Comparison of ENCODE assay signal across 29 cellular contexts in the genomic region with DNA sequence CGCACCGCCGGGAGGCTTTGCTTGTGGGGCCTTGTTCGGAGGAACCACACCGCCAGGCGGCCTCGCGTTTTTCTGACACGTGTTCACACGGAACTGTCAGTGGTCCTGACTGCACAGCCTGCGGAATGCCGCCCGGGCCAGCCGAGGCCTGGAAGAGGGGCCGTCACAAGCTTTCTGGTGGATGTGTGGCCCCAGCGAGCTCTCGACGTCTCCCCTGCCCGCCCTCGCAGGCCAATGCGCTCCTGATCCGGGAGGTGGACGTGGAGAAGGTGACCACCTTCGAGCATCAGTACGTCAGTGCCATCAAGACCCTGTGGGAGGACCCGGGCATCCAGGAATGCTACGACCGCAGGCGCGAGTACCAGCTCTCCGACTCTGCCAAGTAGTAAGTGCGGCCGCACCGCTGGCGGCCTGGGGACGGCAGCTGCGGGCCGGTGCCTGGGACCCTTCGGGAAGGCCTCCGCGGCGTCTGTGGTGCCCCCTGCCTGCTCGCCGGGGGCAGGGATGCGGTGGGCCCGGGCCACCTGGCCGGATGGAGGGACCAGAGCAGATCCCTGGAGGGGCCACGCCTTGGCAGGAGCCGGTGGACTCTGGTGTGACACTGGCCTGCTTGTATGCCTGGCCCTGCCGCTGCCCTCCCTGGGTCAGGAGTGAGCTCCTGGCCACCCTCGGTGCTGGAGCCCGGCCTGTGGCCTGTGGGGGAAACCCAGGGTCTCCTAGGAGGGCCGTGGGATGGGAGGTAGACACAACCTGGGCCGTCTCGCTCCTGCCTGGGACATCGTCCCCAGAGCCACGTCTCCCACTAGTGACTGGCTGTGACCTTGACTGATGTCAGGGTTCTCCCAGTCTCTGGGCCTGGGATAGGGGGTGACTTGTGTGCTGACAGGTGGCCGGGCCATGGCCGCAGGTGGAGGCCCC. TPM values are rescaled to one million over a fixed set of nuclear protein-coding genes. Genes with fewer than 3 reads are reported as not detected.
"Had no signal": no experiment of that assay in that cellular context is flagged by ENCODE, and none has a peak within 500 bp of the region (broad histone marks: within the 10 kb centered on the region; RNA-seq: fewer than 3 reads in every experiment).

No MANE protein-coding gene starts in this region.

- H3K9me3 ChIP-seq: ascending aorta, gastroesophageal sphincter, left lung, pancreas, prostate gland, stomach, tibial nerve had no signal

- H3K4me3 ChIP-seq: ascending aorta, gastroesophageal sphincter, left lung, pancreas, prostate gland, stomach, tibial nerve had no signal

- H3K27ac ChIP-seq: ascending aorta, left lung, pancreas, prostate gland, stomach, tibial nerve, VCaP had no signal

- FAIRE-seq: endothelial cell of umbilical vein, pancreas, TTC549 had no signal

- ATAC-seq: gastroesophageal sphincter; left lung; pancreas; stimulated activated naive B cell treated with anti-CD40 and anti-IgM and Interleukin-4, amounts not matched to agents 10 μg/mL and 1 μg/mL and 100 μg/mL, for 72 hours had no signal

- H3K27me3 ChIP-seq: ascending aorta, gastroesophageal sphincter, left lung, pancreas, stomach, tibial nerve had no signal

- DNase-seq: activated CD4-positive, alpha-beta T cell treated with anti-CD3 and anti-CD28 coated beads for 48 hours; activated CD4-positive, alpha-beta T cell treated with anti-CD3 and anti-CD28 coated beads, Interleukin-2, amount 50 U/mL, for 48 hours; activated CD8-positive, alpha-beta memory T cell treated with anti-CD3 and anti-CD28 coated beads, Interleukin-2, amount 50 U/mL, for 4 hours; activated effector memory CD4-positive, alpha-beta T cell treated with anti-CD3 and anti-CD28 coated beads, Interleukin-2, amount 50 U/mL, for 16 hours; activated naive CD4-positive, alpha-beta T cell treated with anti-CD3 and anti-CD28 coated beads, Interleukin-2, amount 10 ng/mL, durations not matched to agents 7 days and 5 days; activated naive CD8-positive, alpha-beta T cell treated with anti-CD3 and anti-CD28 coated beads, Interleukin-2, amount 10 ng/mL, durations not matched to agents 7 days and 5 days; activated T-cell treated with anti-CD3 and anti-CD28 coated beads, Interleukin-2, amount 50 U/mL, for 1 hour; caudate nucleus; hypothalamus; immature natural killer cell; naive B cell; nephron progenitor cell; retina; stimulated activated CD4-positive, alpha-beta T cell treated with anti-CD3 and anti-CD28 coated beads, Interleukin-15, amount 100 ng/mL, for 24 hours; stimulated activated CD4-positive, alpha-beta T cell treated with anti-CD3 and anti-CD28 coated beads, Interleukin-2, amount 100 ng/mL, for 24 hours; stimulated activated naive B cell treated with anti-CD40 and anti-IgM and Interleukin-4, amounts not matched to agents 10 μg/mL and 1 μg/mL and 100 μg/mL, for 72 hours; stomach; T-helper 9 cell had no signal

- H3K36me3 ChIP-seq: prostate gland had no signal

- H3K4me1 ChIP-seq: ascending aorta, pancreas, prostate gland had no signal

RNA-seq across cellular contexts. Expression of a gene that starts 22.5 kb away (rescaled TPM):
- total RNA-seq: endothelial cell of umbilical vein, fibroblast of lung, lung microvascular endothelial cell had no signal
- polyA plus RNA-seq: fibroblast of lung had no signal
